23 cellular contexts compared by ENCODE assay signal in genomic region chr2:237649541-237650454, GRCh38. TPM values are rescaled to one million over a fixed set of nuclear protein-coding genes. Genes with fewer than 3 reads are reported as not detected.
DNase-seq lines count a peak whose midpoint lies in the region; ATAC-seq and TF ChIP-seq lines count a peak whose summit lies in the region.
"Had no signal": no experiment of that assay in that cellular context is flagged by ENCODE, and none has a peak within 500 bp of the region (broad histone marks: within the 10 kb centered on the region; RNA-seq: fewer than 3 reads in every experiment).

No MANE protein-coding gene starts in this region.

- H3K27ac ChIP-seq in right cardiac atrium (ENCODE audit: low read length) (no peak overlapping the region), neural progenitor cell (no peak overlapping the region), ovary (no peak overlapping the region)
- H3K27ac ChIP-seq: GM23248 had no signal

- H3F3A ChIP-seq in neural progenitor cell (ENCODE audit: low read depth) = no peaks in the 10 kb centered on the region

- TF ChIP-seq EP300 in ovary (IDR thresholded peaks at IDR 0.05) = no peak

- no peaks in the 10 kb centered on the region for H3K79me2 ChIP-seq in neural progenitor cell (ENCODE audit: low read depth)

- no peak for DNase-seq in Right ventricle myocardium superior
- no peak for DNase-seq in right cardiac atrium
- no peak for DNase-seq in endothelial cell (ENCODE audit: low spot score)
- DNase-seq in neural progenitor cell (ENCODE audit: low spot score) = no peak
- no peak for DNase-seq in NCI-H524 treated with DMSO at 0.1 percent for 48 hours (lab: John Stamatoyannopoulos, UW)
- DNase-seq in ovary = no peak
- DNase-seq: CD8-positive, alpha-beta memory T cell; DMS53; EL; GM23248; HCEC 1CT; MM.1S; NCI-H1092; NCI-H1436 treated with DMSO at 0.1 percent for 48 hours; NCI-H2081; NCI-H2171 treated with DMSO at 0.1 percent for 48 hours; NCI-H446; NCI-H748 treated with DMSO at 0.1 percent for 48 hours; NK-92 treated with Interleukin-12 subunit alpha and Interleukin-12 subunit beta, amount 100 ng/mL, for 24 hours; SHP77 had no signal

- H3K4me1 Mint-ChIP-seq in endothelial cell (ENCODE audit: unreplicated experiment) = peaks cover 34% of the 10 kb centered on the region
- H3K4me1 Mint-ChIP-seq in neural progenitor cell = peaks cover 2% of the 10 kb centered on the region

- H3K9me3 Mint-ChIP-seq in endothelial cell (ENCODE audit: unreplicated experiment) = no peaks in the 10 kb centered on the region
- peaks cover 35% of the 10 kb centered on the region for H3K9me3 Mint-ChIP-seq in neural progenitor cell

- H4K20me1 ChIP-seq in neural progenitor cell (ENCODE audit: low read depth) = no peaks in the 10 kb centered on the region

- ATAC-seq in Right ventricle myocardium superior (ENCODE audit: poor library complexity) (peak; percentile 25), right cardiac atrium (no peak), GM19463 (IDR thresholded peaks at IDR 0.05; ENCODE audit: unreplicated experiment) (no peak)
- ATAC-seq: GM12878 had no signal

- TF ChIP-seq CTCF in endothelial cell (IDR thresholded peaks at IDR 0.05; ENCODE audit: unreplicated experiment) (no peak), neural progenitor cell (IDR thresholded peaks at IDR 0.05) (no peak), ovary (IDR thresholded peaks at IDR 0.05) (no peak)

- H3K27me3 Mint-ChIP-seq in endothelial cell (ENCODE audit: unreplicated experiment) (peaks cover 4% of the 10 kb centered on the region), neural progenitor cell (ENCODE audit: insufficient read depth, low read depth) (peaks cover 6% of the 10 kb centered on the region)

- H3K9me3 ChIP-seq in right cardiac atrium (ENCODE audit: control insufficient read depth, low read length) (no peaks in the 10 kb centered on the region), neural progenitor cell (ENCODE audit: low read depth) (no peaks in the 10 kb centered on the region), ovary (no peaks in the 10 kb centered on the region)

- H3K4me3 Mint-ChIP-seq in endothelial cell (ENCODE audit: unreplicated experiment) (peak overlapping the region; percentile 10), neural progenitor cell (no peak overlapping the region)
- H3K4me3 Mint-ChIP-seq: CD8-positive, alpha-beta memory T cell had no signal

- H3K4me3 ChIP-seq in right cardiac atrium (ENCODE audit: low read length) = no peak overlapping the region
- H3K4me3 ChIP-seq in neural progenitor cell = no peak overlapping the region
- H3K4me3 ChIP-seq in ovary = no peak overlapping the region
- H3K4me3 ChIP-seq: BLaER1 treated with 17β-estradiol and CSF1 and Interleukin-3, amounts not matched to agents 10 nM and 100 nM; GM12878; GM23248 had no signal

- intact Hi-C loops in Right ventricle myocardium superior (cut with DNase I) (no loop called here), right cardiac atrium (cut with DNase I) (no loop called here), ovary (cut with DNase I) (no loop called here)

- H3K36me3 ChIP-seq in neural progenitor cell (no peaks in the 10 kb centered on the region), ovary (no peaks in the 10 kb centered on the region)

- no peak for TF ChIP-seq POLR2A in ovary (IDR thresholded peaks at IDR 0.05)

- H3K27me3 ChIP-seq in right cardiac atrium (ENCODE audit: control insufficient read depth, insufficient read depth) = no peaks in the 10 kb centered on the region
- H3K27me3 ChIP-seq in neural progenitor cell = no peaks in the 10 kb centered on the region
- H3K27me3 ChIP-seq in ovary = no peaks in the 10 kb centered on the region
- H3K27me3 ChIP-seq: BLaER1 treated with 17β-estradiol and CSF1 and Interleukin-3, amounts not matched to agents 10 nM and 100 nM had no signal

- H2AFZ ChIP-seq in neural progenitor cell (replicated peaks) = no peak overlapping the region
- H2AFZ ChIP-seq: GM23248 had no signal

- no peak overlapping the region for H3K4me2 ChIP-seq in neural progenitor cell

- H3K9ac ChIP-seq in neural progenitor cell = no peak overlapping the region
- H3K9ac ChIP-seq: BLaER1 treated with 17β-estradiol and CSF1 and Interleukin-3, amounts not matched to agents 10 nM and 100 nM; GM23248 had no signal

- H3K27ac Mint-ChIP-seq in endothelial cell (ENCODE audit: unreplicated experiment) (no peak overlapping the region), neural progenitor cell (peak overlapping the region; percentile 2)
- H3K27ac Mint-ChIP-seq: CD8-positive, alpha-beta memory T cell had no signal

- WGBS in right cardiac atrium = 89% methylated on average over 17 of the region's 17 CpGs
- WGBS in ovary, 3 donors = 92 to 94% (median 93%) methylated on average over 17 of the region's 17 CpGs

- H3K4me1 ChIP-seq in right cardiac atrium (ENCODE audit: control insufficient read depth, insufficient read depth, low read length) = peaks cover 11% of the 10 kb centered on the region
- H3K4me1 ChIP-seq in neural progenitor cell = no peaks in the 10 kb centered on the region
- no peaks in the 10 kb centered on the region for H3K4me1 ChIP-seq in ovary (ENCODE audit: insufficient read depth)

- peaks cover 28% of the 10 kb centered on the region for H3K36me3 Mint-ChIP-seq in endothelial cell (ENCODE audit: low read depth, unreplicated experiment)
- H3K36me3 Mint-ChIP-seq in neural progenitor cell = peaks cover 47% of the 10 kb centered on the region

RNA-seq across cellular contexts. Expression of gene LRRFIP1, which starts 22.4 kb away (rescaled TPM):
- total RNA-seq in Right ventricle myocardium superior (88.5 TPM), right cardiac atrium (100 to 1,000 TPM in 1 of 4 donors, 10 to 100 TPM in 3; 85.6 to 106 (median 87.8) TPM), endothelial cell (ENCODE audit: unreplicated experiment) (105 TPM), neural progenitor cell (ENCODE audit: low replicate concordance) (18.9 and 40.7 TPM in 2 replicates), ovary (10 to 100 TPM; 32.4 to 71.1 (median 56.1) TPM)
- polyA plus RNA-seq in right cardiac atrium (61.9 TPM), ovary (10 to 100 TPM; 27.4 to 71.1 TPM)

RNA-seq across cellular contexts. Expression of gene RAB17, which starts 59.3 kb away (rescaled TPM):
- 4.1 TPM for total RNA-seq in Right ventricle myocardium superior
- 1 to 10 TPM in 3 of 4 donors, under 1 TPM in 1; 0.74 to 2.8 (median 1.9) TPM for total RNA-seq in right cardiac atrium
- polyA plus RNA-seq in right cardiac atrium = 2.1 TPM
- total RNA-seq in endothelial cell (ENCODE audit: unreplicated experiment) = 1.5 TPM
- total RNA-seq in neural progenitor cell (ENCODE audit: low replicate concordance) = 0.43 TPM in 1 of 2 replicates, not detected in the other
- 10 to 100 TPM in 1 of 7 donors, 1 to 10 TPM in 5, under 1 TPM in 1; 0.76 to 19.3 (median 4.6) TPM for total RNA-seq in ovary
- polyA plus RNA-seq in ovary = under 1 TPM; 0.38 to 0.86 TPM
- total RNA-seq: CD8-positive, alpha-beta memory T cell had no signal
- polyA plus RNA-seq: CD8-positive, alpha-beta memory T cell; GM23248 had no signal
